In genomic region chr11:87529486-87529885, GRCh38 we compare ENCODE assay signal across 34 cellular contexts.
"Had no signal": no experiment of that assay in that cellular context is flagged by ENCODE, and none has a peak within 500 bp of the region (broad histone marks: within the 10 kb centered on the region; RNA-seq: fewer than 3 reads in every experiment).

No MANE protein-coding gene starts in this region.

- DNase-seq: activated B cell treated with CpG ODN at 0.5 μM for 24 hours; activated CD4-positive, alpha-beta memory T cell treated with anti-CD3 and anti-CD28 coated beads for 36 hours; activated CD4-positive, alpha-beta T cell treated with anti-CD3 and anti-CD28 coated beads for 4 hours; activated CD4-positive, alpha-beta T cell treated with anti-CD3 and anti-CD28 coated beads, Interleukin-2, amount 50 U/mL, for 1 hour; activated CD4-positive, CD25-positive, alpha-beta regulatory T cell treated with anti-CD3 and anti-CD28 coated beads, Interleukin-2, amount 50 U/mL, for 72 hours; activated CD8-positive, alpha-beta memory T cell treated with anti-CD3 and anti-CD28 coated beads, Interleukin-2, amount 50 U/mL, for 4 hours; activated gamma-delta T cell treated with Interleukin-2 at 50 U/mL for 16 hours; activated naive CD4-positive, alpha-beta T cell treated with anti-CD3 and anti-CD28 coated beads for 36 hours; activated T-cell treated with anti-CD3 and anti-CD28 coated beads for 4 hours; activated T-cell treated with anti-CD3 and anti-CD28 coated beads, Interleukin-2, amount 50 U/mL, for 4 hours; adrenal gland; central memory CD4-positive, alpha-beta T cell; Karpas-422; MM.1S; MV-4-11; NCI-H1092; NCI-H1417; NCI-H146; NCI-H187; NCI-H2029 treated with DMSO at 0.1 percent for 48 hours; NCI-H510A; NCI-H526; NCI-H748 treated with DMSO at 0.1 percent for 48 hours; NK-92 treated with Interleukin-12 subunit alpha and Interleukin-12 subunit beta, amount 100 ng/mL, for 24 hours; PC-3; Peyer's patch; SIG-M5; T-cell; T-helper 17 cell; T-helper 9 cell had no signal

- H3K4me1 ChIP-seq: adrenal gland, Peyer's patch had no signal

- H3K27me3 ChIP-seq: adrenal gland, Peyer's patch had no signal

- ATAC-seq: activated naive CD4-positive, alpha-beta T cell treated with anti-CD3 and anti-CD28 coated beads, Interleukin-2, amount 50 U/mL, for 72 hours; activated T-cell treated with anti-CD3 and anti-CD28 coated beads, Interleukin-2, amount 50 U/mL, for 4 hours; PC-3; SK-N-SH treated with all-trans-retinoic acid at 6 μM for 48 hours; T-cell; T-helper 17 cell had no signal

- H3K4me3 ChIP-seq: adrenal gland, Peyer's patch had no signal

- H3K27ac ChIP-seq: adrenal gland, Peyer's patch, RWPE1, VCaP had no signal

- H3K9me3 ChIP-seq: adrenal gland, Peyer's patch had no signal

- H3K36me3 ChIP-seq: adrenal gland, Peyer's patch had no signal
